ENCODE assay signal across 12 cellular contexts in the genomic region with DNA sequence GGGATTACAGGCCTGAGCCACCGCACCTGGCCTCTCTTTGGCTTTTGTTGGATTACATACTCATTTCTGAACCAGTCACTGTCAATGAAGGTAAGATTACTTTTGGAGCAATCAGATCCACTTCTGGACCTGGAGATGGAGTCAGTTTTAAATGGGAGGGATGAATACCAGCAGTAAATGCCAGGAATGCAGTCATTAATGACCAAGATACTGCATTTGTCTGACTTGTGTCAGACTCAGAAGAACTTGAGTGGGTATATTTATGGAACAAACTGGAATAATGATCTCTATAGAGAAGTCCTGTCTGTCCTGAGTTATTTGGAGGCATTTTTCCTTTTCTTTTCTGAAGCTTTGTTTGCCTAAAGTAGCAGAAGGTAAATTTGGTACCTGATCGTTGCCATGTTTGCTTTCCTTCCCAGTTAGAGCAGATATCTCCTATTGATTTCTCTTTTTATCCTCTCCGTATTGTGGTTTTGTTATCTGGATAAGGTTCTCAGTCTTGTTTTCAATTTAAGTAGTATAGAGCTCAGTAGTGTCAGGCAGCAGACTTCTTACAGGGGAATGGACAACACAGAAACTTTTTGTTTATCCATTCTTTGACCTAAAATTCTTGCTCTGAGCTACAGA. TPM values are rescaled to one million over a fixed set of nuclear protein-coding genes. Genes with fewer than 3 reads are reported as not detected.
DNase-seq lines count a peak whose midpoint lies in the region; ATAC-seq, FAIRE-seq and TF ChIP-seq lines count a peak whose summit lies in the region.
"Had no signal": no experiment of that assay in that cellular context is flagged by ENCODE, and none has a peak within 500 bp of the region (broad histone marks: within the 10 kb centered on the region; RNA-seq: fewer than 3 reads in every experiment).

No MANE protein-coding gene starts in this region.

- H3K27me3 ChIP-seq in DOHH2 (ENCODE audit: control insufficient read depth, low read length) (no peaks in the 10 kb centered on the region), astrocyte (ENCODE audit: insufficient read depth, low read length) (no peaks in the 10 kb centered on the region), osteoblast (ENCODE audit: insufficient read depth, low read length) (no peaks in the 10 kb centered on the region)
- H3K27me3 ChIP-seq: breast epithelium, foreskin keratinocyte had no signal

- H3K79me2 ChIP-seq in DOHH2 (ENCODE audit: control insufficient read depth, low read length) (peaks cover 100% of the 10 kb centered on the region), astrocyte (ENCODE audit: insufficient read depth, low read length) (peaks cover 98% of the 10 kb centered on the region), osteoblast (ENCODE audit: insufficient read depth, low read length) (peaks cover 91% of the 10 kb centered on the region)

- peaks cover 12% of the 10 kb centered on the region for H3K36me3 ChIP-seq in DOHH2 (ENCODE audit: control insufficient read depth, low read length)
- no peaks in the 10 kb centered on the region for H3K36me3 ChIP-seq in astrocyte (ENCODE audit: insufficient read depth, low read length)
- no peaks in the 10 kb centered on the region for H3K36me3 ChIP-seq in osteoblast (ENCODE audit: insufficient read depth, low read length)
- H3K36me3 ChIP-seq: breast epithelium had no signal

- H3K9me3 Mint-ChIP-seq in IgD-negative memory B cell (no peaks in the 10 kb centered on the region), astrocyte (ENCODE audit: unreplicated experiment) (no peaks in the 10 kb centered on the region)

- H3K27ac Mint-ChIP-seq in IgD-negative memory B cell (peak overlapping the region; percentile 6 to 15 (median 8)), astrocyte (ENCODE audit: unreplicated experiment) (peak overlapping the region; percentile 1)

- H3K27ac ChIP-seq in DOHH2 (ENCODE audit: low read depth, low read length) (peak overlapping the region; percentile 85), astrocyte (ENCODE audit: low read depth, low read length) (no peak overlapping the region), osteoblast (ENCODE audit: low read depth, low read length) (no peak overlapping the region)
- H3K27ac ChIP-seq: foreskin keratinocyte had no signal

- H4K20me1 ChIP-seq in DOHH2 (ENCODE audit: control insufficient read depth, insufficient read depth, low read depth, low read length), result no peaks in the 10 kb centered on the region
- H4K20me1 ChIP-seq in astrocyte (ENCODE audit: insufficient read depth, low read length), result peaks cover 92% of the 10 kb centered on the region
- H4K20me1 ChIP-seq in osteoblast (ENCODE audit: insufficient read depth, low read length), result peaks cover 36% of the 10 kb centered on the region

- FAIRE-seq in astrocyte (lab: Jason Lieb, UNC), result no peak

- peaks cover 34% of the 10 kb centered on the region for H3F3A ChIP-seq in DOHH2 (ENCODE audit: control insufficient read depth, insufficient read depth)

- H3K4me2 ChIP-seq in DOHH2 (ENCODE audit: low read length) (peak overlapping the region; percentile 83), astrocyte (ENCODE audit: low read length) (no peak overlapping the region), osteoblast (ENCODE audit: insufficient read depth, low read length) (no peak overlapping the region)

- H3K36me3 Mint-ChIP-seq in IgD-negative memory B cell (peaks cover 12% of the 10 kb centered on the region), astrocyte (ENCODE audit: low read depth, unreplicated experiment) (no peaks in the 10 kb centered on the region)

- H3K4me3 ChIP-seq in DOHH2 (ENCODE audit: low read length), result peak overlapping the region; percentile 65
- H3K4me3 ChIP-seq in astrocyte (ENCODE audit: insufficient read depth, low read depth, low read length), result no peak overlapping the region
- no peak overlapping the region for H3K4me3 ChIP-seq in osteoblast (ENCODE audit: insufficient read depth, low read length)
- H3K4me3 ChIP-seq: breast epithelium had no signal

- DNase-seq in astrocyte (ENCODE audit: low read depth) (peak; percentile 39), osteoblast (ENCODE audit: insufficient read length, low spot score, missing footprints) (peak; percentile 37), dermis blood vessel endothelial cell (no peak), COLO668 (lab: John Stamatoyannopoulos, UW; ENCODE audit: unreplicated experiment) (no peak)
- no peak for DNase-seq in activated CD8-positive, alpha-beta memory T cell treated with anti-CD3 and anti-CD28 coated beads for 24 hours
- DNase-seq: foreskin keratinocyte; NCI-H2029 treated with DMSO at 0.1 percent for 48 hours; stimulated activated CD4-positive, alpha-beta T cell treated with anti-CD3 and anti-CD28 coated beads, Interleukin-12 subunit alpha, Interleukin-12 subunit beta, amount 100 ng/mL, for 4 hours had no signal

- H3K9ac ChIP-seq in astrocyte (ENCODE audit: low read length), result no peak overlapping the region

- H3K4me1 Mint-ChIP-seq in IgD-negative memory B cell (peaks cover 45 to 56% (median 52%) of the 10 kb centered on the region in 3 donors), astrocyte (ENCODE audit: low read depth, unreplicated experiment) (peaks cover 24% of the 10 kb centered on the region)

- TF ChIP-seq CTCF in DOHH2 (IDR thresholded peaks at IDR 0.05; ENCODE audit: low read depth, low read length, poor library complexity, severe bottlenecking), result no peak
- no peak for TF ChIP-seq CTCF in astrocyte (IDR thresholded peaks at IDR 0.05; ENCODE audit: insufficient read depth, low read depth, low read length)
- no peak for TF ChIP-seq CTCF in osteoblast (IDR thresholded peaks at IDR 0.05; ENCODE audit: extremely low read depth, low read depth, low read length)

- H3K4me1 ChIP-seq in DOHH2 (ENCODE audit: control insufficient read depth, low read length) (peaks cover 96% of the 10 kb centered on the region), astrocyte (ENCODE audit: insufficient read depth, low read length) (no peaks in the 10 kb centered on the region), osteoblast (ENCODE audit: insufficient read depth, low read length) (peaks cover 11% of the 10 kb centered on the region)

- H3K9me3 ChIP-seq in DOHH2 (ENCODE audit: control insufficient read depth, insufficient read depth, low read length) (no peaks in the 10 kb centered on the region), astrocyte (ENCODE audit: insufficient read depth, low read depth, low read length) (no peaks in the 10 kb centered on the region), osteoblast (ENCODE audit: low read depth, low read length) (no peaks in the 10 kb centered on the region)
- H3K9me3 ChIP-seq: breast epithelium had no signal

- no peak overlapping the region for H2AFZ ChIP-seq in astrocyte (ENCODE audit: low read depth, low read length)
- H2AFZ ChIP-seq in osteoblast (ENCODE audit: low read length), result no peak overlapping the region

- H3K9me2 ChIP-seq in DOHH2 (replicated peaks; ENCODE audit: control insufficient read depth, low read length), result no peaks in the 10 kb centered on the region

- ATAC-seq in GM18907 (IDR thresholded peaks at IDR 0.05; ENCODE audit: unreplicated experiment), result no peak
- ATAC-seq: foreskin keratinocyte had no signal

- H3K27me3 Mint-ChIP-seq in IgD-negative memory B cell (no peaks in the 10 kb centered on the region), astrocyte (ENCODE audit: low read depth, unreplicated experiment) (no peaks in the 10 kb centered on the region)

- H3K4me3 Mint-ChIP-seq in IgD-negative memory B cell (peak overlapping the region in 3 of 4 donors; percentile 0 to 49 (median 22)), astrocyte (ENCODE audit: unreplicated experiment) (peak overlapping the region; percentile 4)

RNA-seq across cellular contexts. Expression of a gene that starts 10.7 kb away (rescaled TPM):
- polyA plus RNA-seq in IgD-negative memory B cell, result 3.4 TPM
- total RNA-seq in astrocyte (27.9 and 30.6 TPM in 2 replicates), osteoblast (10.5 and 16.8 TPM in 2 replicates), dermis blood vessel endothelial cell (31.1 and 49.4 TPM in 2 replicates)

Comparison
In these comparisons a context has a peak if more than half of its experiments do, and no peak if none do; other contexts are left out.
1. DNase-seq: peak in astrocyte (single experiment) and osteoblast (single experiment); none in dermis blood vessel endothelial cell (single experiment), COLO668 (single experiment) and activated CD8-positive, alpha-beta memory T cell treated with anti-CD3 and anti-CD28 coated beads for 24 hours (single experiment).